15 cellular contexts compared by ENCODE assay signal in genomic region chr15:61750271-61751084, GRCh38.
DNase-seq lines count a peak whose midpoint lies in the region; ATAC-seq and TF ChIP-seq lines count a peak whose summit lies in the region.
"Had no signal": no experiment of that assay in that cellular context is flagged by ENCODE, and none has a peak within 500 bp of the region (broad histone marks: within the 10 kb centered on the region; RNA-seq: fewer than 3 reads in every experiment).

No MANE protein-coding gene starts in this region.

- H3K27me3 ChIP-seq in upper lobe of right lung: no peaks in the 10 kb centered on the region

- peaks cover 2% of the 10 kb centered on the region for H3K27me3 Mint-ChIP-seq in activated CD4-positive, alpha-beta memory T cell treated with anti-CD3 and anti-CD28 coated beads, Interleukin-2, amount 10 ng/mL, durations not matched to agents 7 days and 5 days

- TF ChIP-seq CTCF in upper lobe of right lung (IDR thresholded peaks at IDR 0.05) (no peak), lower leg skin (IDR thresholded peaks at IDR 0.05) (no peak)

- H3K4me3 ChIP-seq in upper lobe of right lung: no peak overlapping the region
- no peak overlapping the region for H3K4me3 ChIP-seq in lower leg skin (ENCODE audit: low read depth, poor library complexity, severe bottlenecking)

- H3K27ac Mint-ChIP-seq in activated CD4-positive, alpha-beta memory T cell treated with anti-CD3 and anti-CD28 coated beads, Interleukin-2, amount 10 ng/mL, durations not matched to agents 7 days and 5 days: no peak overlapping the region
- H3K27ac Mint-ChIP-seq: CD8-positive, alpha-beta T cell; nephron progenitor cell had no signal

- TF ChIP-seq POLR2A in lower leg skin (IDR thresholded peaks at IDR 0.05): no peak

- intact Hi-C loops in left colon (cut with DNase I, micrococcal nuclease): no loop called here
- intact Hi-C loops in upper lobe of right lung (cut with DNase I): no loop called here
- intact Hi-C loops in lower leg skin (cut with DNase I; ENCODE audit: low total_unique reads): no loop called here

- no peaks in the 10 kb centered on the region for H3K9me3 ChIP-seq in upper lobe of right lung

- H3K4me1 ChIP-seq in upper lobe of right lung: no peaks in the 10 kb centered on the region

- H3K9me3 Mint-ChIP-seq in activated CD4-positive, alpha-beta memory T cell treated with anti-CD3 and anti-CD28 coated beads, Interleukin-2, amount 10 ng/mL, durations not matched to agents 7 days and 5 days: no peaks in the 10 kb centered on the region
- H3K9me3 Mint-ChIP-seq: CD8-positive, alpha-beta T cell; nephron progenitor cell had no signal

- POLR2A ChIA-PET in activated CD4-positive, alpha-beta memory T cell treated with anti-CD3 and anti-CD28 coated beads, Interleukin-2, amount 10 ng/mL, durations not matched to agents 7 days and 5 days (lab: Charles Lee): no interaction called here

- peak; percentile 11 for DNase-seq in NCI-H1105 treated with DMSO at 0.1 percent for 48 hours (lab: John Stamatoyannopoulos, UW)
- no peak for DNase-seq in NCI-H1105 (lab: John Stamatoyannopoulos, UW)
- DNase-seq in left colon: peak; percentile 53 to 63
- peak; percentile 75 for DNase-seq in upper lobe of right lung
- no peak for DNase-seq in mucosa of gallbladder (ENCODE audit: low spot score)
- DNase-seq in activated CD4-positive, alpha-beta memory T cell treated with anti-CD3 and anti-CD28 coated beads, Interleukin-2, amount 10 ng/mL, durations not matched to agents 7 days and 5 days: no peak
- DNase-seq in lower leg skin (ENCODE audit: low spot score in 2 of 2): no peak
- DNase-seq: activated CD4-positive, alpha-beta T cell treated with anti-CD3 and anti-CD28 coated beads, Interleukin-2, amount 50 U/mL, for 48 hours; activated effector memory CD4-positive, alpha-beta T cell treated with anti-CD3 and anti-CD28 coated beads, Interleukin-2, amount 50 U/mL, for 16 hours; CD8-positive, alpha-beta T cell; glutamatergic neuron; MM.1S; NCI-H345; nephron progenitor cell had no signal

- no peaks in the 10 kb centered on the region for H3K36me3 Mint-ChIP-seq in activated CD4-positive, alpha-beta memory T cell treated with anti-CD3 and anti-CD28 coated beads, Interleukin-2, amount 10 ng/mL, durations not matched to agents 7 days and 5 days (ENCODE audit: low read depth)
- H3K36me3 Mint-ChIP-seq: CD8-positive, alpha-beta T cell had no signal

- 49 to 59% methylated on average over 15 of the region's 15 CpGs for WGBS in lower leg skin, 2 donors

- no peak overlapping the region for H3K4me3 Mint-ChIP-seq in activated CD4-positive, alpha-beta memory T cell treated with anti-CD3 and anti-CD28 coated beads, Interleukin-2, amount 10 ng/mL, durations not matched to agents 7 days and 5 days
- H3K4me3 Mint-ChIP-seq: CD8-positive, alpha-beta T cell; nephron progenitor cell had no signal

- H3K36me3 ChIP-seq in upper lobe of right lung: no peaks in the 10 kb centered on the region

- no peaks in the 10 kb centered on the region for H3K4me1 Mint-ChIP-seq in activated CD4-positive, alpha-beta memory T cell treated with anti-CD3 and anti-CD28 coated beads, Interleukin-2, amount 10 ng/mL, durations not matched to agents 7 days and 5 days

- ATAC-seq in SK-N-SH treated with all-trans-retinoic acid at 6 μM for 48 hours: peak; percentile 69
- peak; percentile 91 for ATAC-seq in left colon
- ATAC-seq in upper lobe of right lung: peak; percentile 88
- ATAC-seq: CD8-positive, alpha-beta T cell had no signal

- H3K27ac ChIP-seq in upper lobe of right lung: peak overlapping the region; percentile 24

- CTCF ChIA-PET in activated CD4-positive, alpha-beta memory T cell treated with anti-CD3 and anti-CD28 coated beads, Interleukin-2, amount 10 ng/mL, durations not matched to agents 7 days and 5 days (lab: Charles Lee): no interaction called here

TF ChIP-seq in SK-N-SH treated with all-trans-retinoic acid at 6 μM for 48 hours, 23 proteins besides CTCF, POLR2A, EP300 and RAD21:
- TF ChIP-seq BACH2 (CRISPR knock-in tag; IDR thresholded peaks at IDR 0.05; ENCODE audit: borderline replicate concordance) (no peak), ZC3H10 (CRISPR knock-in tag; IDR thresholded peaks at IDR 0.05) (no peak), ESRRG (CRISPR knock-in tag; IDR thresholded peaks at IDR 0.05) (no peak), ZNF565 (CRISPR knock-in tag; conservative IDR thresholded peaks at IDR 0.05; ENCODE audit: low read depth) (no peak), PATZ1 (CRISPR knock-in tag; IDR thresholded peaks at IDR 0.05; ENCODE audit: borderline replicate concordance) (no peak), TOX (CRISPR knock-in tag; IDR thresholded peaks at IDR 0.05; ENCODE audit: borderline replicate concordance) (no peak), RARB (CRISPR knock-in tag; IDR thresholded peaks at IDR 0.05) (no peak), ARNTL (CRISPR knock-in tag; IDR thresholded peaks at IDR 0.05; ENCODE audit: borderline replicate concordance, low read depth) (no peak), ZNF70 (CRISPR knock-in tag; IDR thresholded peaks at IDR 0.05) (no peak), GLIS3 (CRISPR knock-in tag; IDR thresholded peaks at IDR 0.05) (no peak), ISL1 (CRISPR knock-in tag; IDR thresholded peaks at IDR 0.05) (no peak), CSRNP3 (CRISPR knock-in tag; IDR thresholded peaks at IDR 0.05) (no peak), PPARA (CRISPR knock-in tag; IDR thresholded peaks at IDR 0.05; ENCODE audit: borderline replicate concordance) (no peak), ZFP30 (CRISPR knock-in tag; IDR thresholded peaks at IDR 0.05) (no peak), POU6F1 (CRISPR knock-in tag; IDR thresholded peaks at IDR 0.05; ENCODE audit: borderline replicate concordance, low read depth) (no peak), SNAI2 (CRISPR knock-in tag; IDR thresholded peaks at IDR 0.05) (no peak)

Comparison
In these comparisons a context has a peak if more than half of its experiments do, and no peak if none do; other contexts are left out.
1. DNase-seq: peak in NCI-H1105 treated with DMSO at 0.1 percent for 48 hours (single experiment), left colon (2 of 2) and upper lobe of right lung (single experiment); none in NCI-H1105 (single experiment), mucosa of gallbladder (single experiment), activated CD4-positive, alpha-beta memory T cell treated with anti-CD3 and anti-CD28 coated beads, Interleukin-2, amount 10 ng/mL, durations not matched to agents 7 days and 5 days (single experiment) and lower leg skin (0 of 2).
2. Peak in every context shown above with its lines, with median percentiles within 50 percentile points of each other: ATAC-seq.